25 cellular contexts compared by ENCODE assay signal in the genomic region with DNA sequence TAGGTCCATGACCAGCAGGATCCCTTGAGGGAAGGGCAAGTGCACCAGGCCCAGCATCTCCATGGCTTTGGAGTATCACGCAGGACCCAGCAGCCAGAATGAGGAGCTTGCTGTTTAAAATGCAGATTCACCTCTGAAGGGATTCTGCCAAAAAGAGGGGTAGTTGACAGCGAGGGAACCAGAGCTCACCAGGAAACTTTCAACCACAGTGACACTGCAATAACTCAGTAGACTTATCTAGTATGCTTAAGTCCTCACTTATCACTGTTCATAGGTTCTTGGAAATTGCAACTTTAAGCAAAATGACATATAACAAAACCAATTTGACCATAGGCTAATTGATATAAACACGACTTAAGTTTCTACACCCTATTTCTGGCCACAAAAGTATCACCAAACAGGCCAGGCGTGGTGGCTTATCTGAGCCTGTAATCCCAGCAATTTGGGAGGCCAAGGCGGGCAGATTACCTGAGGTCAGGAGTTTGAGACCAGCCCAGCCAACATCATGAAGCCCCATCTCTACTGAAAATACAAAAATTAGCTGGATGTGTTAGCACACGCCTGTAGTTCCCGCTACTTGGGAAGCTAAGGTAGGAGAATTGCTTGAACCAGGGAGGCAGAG. TPM values are rescaled to one million over a fixed set of nuclear protein-coding genes. Genes with fewer than 3 reads are reported as not detected.
DNase-seq lines count a peak whose midpoint lies in the region; FAIRE-seq and TF ChIP-seq lines count a peak whose summit lies in the region.
"Had no signal": no experiment of that assay in that cellular context is flagged by ENCODE, and none has a peak within 500 bp of the region (broad histone marks: within the 10 kb centered on the region; RNA-seq: fewer than 3 reads in every experiment).

No MANE protein-coding gene starts in this region.

- peaks cover 12% of the 10 kb centered on the region for H3K4me1 Mint-ChIP-seq in activated naive CD4-positive, alpha-beta T cell treated with anti-CD3 and anti-CD28 coated beads, Interleukin-2, amount 10 ng/mL, durations not matched to agents 7 days and 5 days
- H3K4me1 Mint-ChIP-seq in CD4-positive, alpha-beta memory T cell = peaks cover 10 to 18% (median 14%) of the 10 kb centered on the region in 4 donors

- H3K9me3 Mint-ChIP-seq in activated naive CD4-positive, alpha-beta T cell treated with anti-CD3 and anti-CD28 coated beads, Interleukin-2, amount 10 ng/mL, durations not matched to agents 7 days and 5 days = no peaks in the 10 kb centered on the region
- no peaks in the 10 kb centered on the region for H3K9me3 Mint-ChIP-seq in CD4-positive, alpha-beta memory T cell

- no peak overlapping the region for H3K27ac Mint-ChIP-seq in activated naive CD4-positive, alpha-beta T cell treated with anti-CD3 and anti-CD28 coated beads, Interleukin-2, amount 10 ng/mL, durations not matched to agents 7 days and 5 days
- H3K27ac Mint-ChIP-seq in CD4-positive, alpha-beta memory T cell = peak overlapping the region in 3 of 7 donors; percentile 5 to 59 (median 18)
- H3K27ac Mint-ChIP-seq: B cell had no signal

- TF ChIP-seq POLR2A in spleen (IDR thresholded peaks at IDR 0.05) (no peak), testis (IDR thresholded peaks at IDR 0.05) (no peak)

- H3K4me3 Mint-ChIP-seq in activated naive CD4-positive, alpha-beta T cell treated with anti-CD3 and anti-CD28 coated beads, Interleukin-2, amount 10 ng/mL, durations not matched to agents 7 days and 5 days = no peak overlapping the region
- no peak overlapping the region for H3K4me3 Mint-ChIP-seq in CD4-positive, alpha-beta memory T cell
- H3K4me3 Mint-ChIP-seq: B cell; CD4-positive, CD25-positive, alpha-beta regulatory T cell had no signal

- 62 to 74% (median 70%) methylated on average over 7 of the region's 7 CpGs for WGBS in spleen, 5 donors
- 92% methylated on average over 7 of the region's 7 CpGs for WGBS in testis, 2 donors

- H3K9ac ChIP-seq in SK-N-MC (ENCODE audit: insufficient read length) = no peak overlapping the region
- H3K9ac ChIP-seq: GM23248 had no signal

- intact Hi-C loops in spleen (cut with DNase I; ENCODE audit: low total_unique reads) (no loop called here), testis (cut with DNase I; ENCODE audit: low total_unique reads) (no loop called here)
- intact Hi-C loops in CD4-positive, alpha-beta memory T cell (cut with micrococcal nuclease) = no loop called here

- H3K27me3 ChIP-seq in bronchial epithelial cell (ENCODE audit: control insufficient read depth, insufficient read depth, low read length) (no peaks in the 10 kb centered on the region), spleen (replicated peaks in 1 of 7) (peaks cover 0 to 7% (median 0%) of the 10 kb centered on the region in 7 donors), testis (no peaks in the 10 kb centered on the region)
- no peaks in the 10 kb centered on the region for H3K27me3 ChIP-seq in CD4-positive, alpha-beta memory T cell (ENCODE audit: insufficient read depth, low read length)
- H3K27me3 ChIP-seq: SJCRH30 had no signal

- H3K36me3 Mint-ChIP-seq in activated naive CD4-positive, alpha-beta T cell treated with anti-CD3 and anti-CD28 coated beads, Interleukin-2, amount 10 ng/mL, durations not matched to agents 7 days and 5 days = no peaks in the 10 kb centered on the region
- H3K36me3 Mint-ChIP-seq in CD4-positive, alpha-beta memory T cell = no peaks in the 10 kb centered on the region
- H3K36me3 Mint-ChIP-seq: CD4-positive, CD25-positive, alpha-beta regulatory T cell had no signal

- TF ChIP-seq CTCF in bronchial epithelial cell (IDR thresholded peaks at IDR 0.05; ENCODE audit: insufficient read depth, low read length, severe bottlenecking) (no peak), spleen (IDR thresholded peaks at IDR 0.05 in 8 of 11, conservative IDR thresholded peaks at IDR 0.05 in 3 of 11) (no peak), testis (IDR thresholded peaks at IDR 0.05) (no peak)

- peak; percentile 47 for FAIRE-seq in bronchial epithelial cell (lab: Jason Lieb, UNC)

- H3K4me3 ChIP-seq in SK-N-MC (no peak overlapping the region), bronchial epithelial cell (ENCODE audit: low read depth, low read length) (no peak overlapping the region), spleen (no peak overlapping the region), testis (no peak overlapping the region)
- H3K4me3 ChIP-seq in CD4-positive, alpha-beta memory T cell (ENCODE audit: low read length in 2 of 2) = no peak overlapping the region
- H3K4me3 ChIP-seq: GM23248, HAP-1, PC-9, SJCRH30 had no signal

- H3K9me3 ChIP-seq in SK-N-MC (ENCODE audit: low read depth, low read length) (no peaks in the 10 kb centered on the region), spleen (no peaks in the 10 kb centered on the region), testis (no peaks in the 10 kb centered on the region)
- H3K9me3 ChIP-seq in CD4-positive, alpha-beta memory T cell (ENCODE audit: control insufficient read depth in 1 of 2, low read length in 2 of 2) = no peaks in the 10 kb centered on the region
- H3K9me3 ChIP-seq: Caco-2, HAP-1, SJCRH30 had no signal

- peak overlapping the region; percentile 68; the same call in 1 of the 2 replicates for H3K27ac ChIP-seq in SK-N-MC
- H3K27ac ChIP-seq in spleen = peak overlapping the region in 5 of 8 donors; percentile 11 to 71 (median 22)
- no peak overlapping the region for H3K27ac ChIP-seq in testis
- no peak overlapping the region for H3K27ac ChIP-seq in CD4-positive, alpha-beta memory T cell (ENCODE audit: low read depth, low read length)
- H3K27ac ChIP-seq: GM23248, HL-60, PC-9, RWPE1, SJCRH30 had no signal

- H3K4me1 ChIP-seq in spleen (peaks cover 0 to 28% (median 5%) of the 10 kb centered on the region in 6 donors), testis (no peaks in the 10 kb centered on the region)
- peaks cover 13% of the 10 kb centered on the region for H3K4me1 ChIP-seq in CD4-positive, alpha-beta memory T cell (ENCODE audit: insufficient read depth, low read length)

- CTCF ChIA-PET in activated naive CD4-positive, alpha-beta T cell treated with anti-CD3 and anti-CD28 coated beads, Interleukin-2, amount 10 ng/mL, durations not matched to agents 7 days and 5 days (lab: Charles Lee) = interaction anchor here (0.8 to 1.6 kb wide), 3 partner anchors 10 to 42 kb away, joined by 3 to 7 read pairs (median 3); no protein-coding TSS in a partner anchor
- CTCF ChIA-PET in CD4-positive, alpha-beta memory T cell (lab: Charles Lee; ENCODE audit: partially characterized antibody) = interaction anchor here (1.4 kb wide), 2 partner anchors 42 to 46 kb away, joined by 4 to 6 read pairs; no protein-coding TSS in a partner anchor

- peak; percentile 55 for DNase-seq in NOMO-1 treated with DMSO at 0.1 percent for 48 hours (lab: John Stamatoyannopoulos, UW; ENCODE audit: unreplicated experiment)
- no peak for DNase-seq in NOMO-1 treated with dmso at 0.1 percent for 144 hours (lab: John Stamatoyannopoulos, UW; ENCODE audit: unreplicated experiment)
- no peak for DNase-seq in SK-N-MC (ENCODE audit: low read depth, low spot score)
- DNase-seq in bronchial epithelial cell (ENCODE audit: low read depth) = no peak
- no peak for DNase-seq in spleen
- DNase-seq in testis = no peak
- DNase-seq in activated naive CD4-positive, alpha-beta T cell treated with anti-CD3 and anti-CD28 coated beads, Interleukin-2, amount 10 ng/mL, durations not matched to agents 7 days and 5 days = no peak
- DNase-seq in CD4-positive, alpha-beta memory T cell = no peak
- DNase-seq: 8988T; Caco-2; CD4-positive, CD25-positive, alpha-beta regulatory T cell; DMS153; GF-D8; GM23248; NCI-H1105; NCI-H2107; NCI-H2227 treated with DMSO at 0.1 percent for 48 hours; NCI-H510A treated with DMSO at 0.1 percent for 48 hours; NCI-H774; PC-9; SJCRH30 had no signal

- H3K36me3 ChIP-seq in SK-N-MC (ENCODE audit: insufficient read depth, low read length) = no peaks in the 10 kb centered on the region
- H3K36me3 ChIP-seq in bronchial epithelial cell (ENCODE audit: control insufficient read depth, insufficient read depth, low read length) = no peaks in the 10 kb centered on the region
- no peaks in the 10 kb centered on the region for H3K36me3 ChIP-seq in spleen
- no peaks in the 10 kb centered on the region for H3K36me3 ChIP-seq in testis (ENCODE audit: low read depth, missing control alignments)
- no peaks in the 10 kb centered on the region for H3K36me3 ChIP-seq in CD4-positive, alpha-beta memory T cell (ENCODE audit: insufficient read depth, low read length)
- H3K36me3 ChIP-seq: HAP-1, SJCRH30 had no signal

- POLR2A ChIA-PET in CD4-positive, alpha-beta memory T cell (lab: Charles Lee; ENCODE audit: partially characterized antibody) = interaction anchor here (4.7 kb wide), 1 partner anchor 33 kb away, joined by 29 read pairs; the partner anchor contains the start of gene TCP11L2

- H3K27me3 Mint-ChIP-seq in activated naive CD4-positive, alpha-beta T cell treated with anti-CD3 and anti-CD28 coated beads, Interleukin-2, amount 10 ng/mL, durations not matched to agents 7 days and 5 days = peaks cover 19% of the 10 kb centered on the region
- H3K27me3 Mint-ChIP-seq in CD4-positive, alpha-beta memory T cell = peaks cover 0 to 1% of the 10 kb centered on the region in 2 donors
- H3K27me3 Mint-ChIP-seq: B cell had no signal

RNA-seq across cellular contexts. Expression of gene CKAP4, which starts 21.4 kb away (rescaled TPM):
- total RNA-seq in bronchial epithelial cell (56.6 and 89.2 TPM in 2 replicates), spleen (10 to 100 TPM; 21.6 to 63.0 (median 39.7) TPM), testis (10 to 100 TPM; 26.8 to 31.3 TPM)
- polyA plus RNA-seq in spleen (1 to 10 TPM; 4.5 to 8.9 (median 5.3) TPM), testis (ENCODE audit: insufficient read depth, low read depth, low replicate concordance) (31.2 TPM)
- 10 to 100 TPM; 12.5 to 13.0 TPM for total RNA-seq in CD4-positive, alpha-beta memory T cell
- 1 to 10 TPM; 5.1 to 8.3 TPM for polyA plus RNA-seq in CD4-positive, alpha-beta memory T cell

RNA-seq across cellular contexts. Expression of gene TCP11L2, which starts 33.3 kb away (rescaled TPM):
- total RNA-seq in bronchial epithelial cell (31.6 and 43.9 TPM in 2 replicates), spleen (10 to 100 TPM; 39.3 to 88.3 (median 52.1) TPM), testis (10 to 100 TPM; 31.0 to 33.9 TPM)
- polyA plus RNA-seq in spleen (1 to 10 TPM; 1.2 to 4.7 (median 2.6) TPM), testis (ENCODE audit: insufficient read depth, low read depth, low replicate concordance) (15.8 TPM)
- 100 to 1,000 TPM; 185 to 186 TPM for total RNA-seq in CD4-positive, alpha-beta memory T cell
- polyA plus RNA-seq in CD4-positive, alpha-beta memory T cell = 10 to 100 TPM; 21.7 to 35.0 TPM

Comparison
In these comparisons a context has a peak if more than half of its experiments do, and no peak if none do; other contexts are left out.
1. H3K27ac ChIP-seq: peak in SK-N-MC (single experiment) and spleen (5 of 8); none in testis (0 of 2) and CD4-positive, alpha-beta memory T cell (single experiment).